ENCODE assay signal across 8 cellular contexts in the genomic region with DNA sequence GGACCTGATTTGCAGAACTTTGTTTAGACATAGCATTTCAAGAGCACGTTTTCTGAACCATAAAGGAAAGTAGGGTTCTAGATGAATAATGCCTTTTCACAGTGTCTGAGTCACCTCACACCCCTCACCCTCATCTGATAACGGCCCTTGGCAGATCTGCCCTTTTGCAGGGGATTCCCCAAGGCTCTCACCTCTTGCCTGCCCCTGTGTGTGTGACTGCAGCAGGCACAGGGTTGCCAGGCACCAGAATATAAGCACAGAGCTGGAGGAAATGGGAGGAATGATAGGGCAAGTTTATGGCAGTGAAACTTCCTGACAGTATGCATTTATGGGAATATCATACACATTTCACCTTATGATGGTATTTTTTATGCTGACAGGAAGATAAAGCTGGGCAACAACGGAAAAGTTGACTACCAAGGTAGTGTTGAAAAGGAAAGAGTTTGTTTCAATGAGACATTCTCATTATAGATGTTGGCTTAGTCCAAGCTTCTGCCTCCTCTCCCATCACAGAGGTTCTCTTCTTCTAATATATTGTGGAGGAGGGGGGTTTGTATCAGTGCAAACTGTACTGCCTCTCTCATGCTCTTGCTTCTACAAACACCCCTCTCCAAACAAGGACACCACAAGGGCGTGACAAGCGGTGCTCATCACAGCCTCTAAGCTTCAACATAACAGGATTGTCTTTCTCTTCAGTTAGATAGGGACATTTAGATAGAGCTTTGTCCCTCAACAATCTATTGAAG.
A peak's percentile ranks its signal among the peaks of the same experiment; 100 is the strongest.
DNase-seq lines count a peak whose midpoint lies in the region; ATAC-seq and TF ChIP-seq lines count a peak whose summit lies in the region.

No MANE protein-coding gene starts in this region.

- H3K9me3 ChIP-seq in tibial artery (no peaks in the 10 kb centered on the region), esophagus muscularis mucosa (no peaks in the 10 kb centered on the region)

- H3K4me1 ChIP-seq in tibial artery (no peaks in the 10 kb centered on the region), esophagus muscularis mucosa (peaks cover 0 to 4% (median 2%) of the 10 kb centered on the region in 4 donors)

- no peak for TF ChIP-seq POLR2A in esophagus muscularis mucosa (IDR thresholded peaks at IDR 0.05; ENCODE audit: low read depth)

- H3K4me3 ChIP-seq in tibial artery, result no peak overlapping the region
- no peak overlapping the region for H3K4me3 ChIP-seq in esophagus muscularis mucosa

- no peaks in the 10 kb centered on the region for H3K36me3 ChIP-seq in tibial artery
- H3K36me3 ChIP-seq in esophagus muscularis mucosa, result no peaks in the 10 kb centered on the region

- H3K4me1 Mint-ChIP-seq in central memory CD8-positive, alpha-beta T cell, result peaks cover 65% of the 10 kb centered on the region

- no peaks in the 10 kb centered on the region for H3K27me3 Mint-ChIP-seq in central memory CD8-positive, alpha-beta T cell

- peak overlapping the region; percentile 90 for H3K27ac Mint-ChIP-seq in central memory CD8-positive, alpha-beta T cell (ENCODE audit: low read depth)

- H3K9me3 Mint-ChIP-seq in central memory CD8-positive, alpha-beta T cell, result no peaks in the 10 kb centered on the region

- intact Hi-C loops in tibial artery (cut with DNase I; ENCODE audit: low total_unique reads) (loop anchor here (10.0 kb wide), 2 partner anchors 77 to 453 kb away; no protein-coding TSS in a partner anchor), esophagus muscularis mucosa (cut with DNase I) (no loop called here)

- ATAC-seq in HG02610 (IDR thresholded peaks at IDR 0.05; ENCODE audit: unreplicated experiment), result peak; percentile 79
- peak; percentile 87 for ATAC-seq in central memory CD8-positive, alpha-beta T cell (replicated peaks; ENCODE audit: extremely low read depth, poor library complexity, severe bottlenecking)

- TF ChIP-seq EP300 in esophagus muscularis mucosa (IDR thresholded peaks at IDR 0.05), result no peak

- peak; percentile 57 to 82 for DNase-seq in central memory CD8-positive, alpha-beta T cell (ENCODE audit: low spot score in 2 of 2)
- peak in 2 of 3 experiments; percentile 75 to 81 for DNase-seq in stimulated activated CD4-positive, alpha-beta T cell treated with anti-CD3 and anti-CD28 coated beads, TNF-alpha, amount 100 ng/mL, for 4 hours (ENCODE audit: low read depth in 3 of 3)
- no peak for DNase-seq in Ammon's horn (ENCODE audit: low spot score)
- DNase-seq in tibial artery, result no peak
- no peak for DNase-seq in esophagus muscularis mucosa (ENCODE audit: extremely low spot score)
- DNase-seq in NCI-H128 (lab: John Stamatoyannopoulos, UW; ENCODE audit: unreplicated experiment), result no peak

- H3K36me3 Mint-ChIP-seq in central memory CD8-positive, alpha-beta T cell (ENCODE audit: insufficient read depth), result peaks cover 8% of the 10 kb centered on the region

- H3K27ac ChIP-seq in VCaP, result peak overlapping the region; percentile 44; the same call in 1 of the 2 replicates
- no peak overlapping the region for H3K27ac ChIP-seq in tibial artery
- H3K27ac ChIP-seq in esophagus muscularis mucosa (replicated peaks in 1 of 4), result no peak overlapping the region

- WGBS in esophagus muscularis mucosa, result 66% methylated on average over 5 of the region's 5 CpGs

- peak overlapping the region; percentile 61 for H3K4me3 Mint-ChIP-seq in central memory CD8-positive, alpha-beta T cell

- TF ChIP-seq CTCF in VCaP (conservative IDR thresholded peaks at IDR 0.05), result no peak
- no peak for TF ChIP-seq CTCF in tibial artery (IDR thresholded peaks at IDR 0.05)
- TF ChIP-seq CTCF in esophagus muscularis mucosa (IDR thresholded peaks at IDR 0.05), result no peak

- peaks cover 0 to 2% of the 10 kb centered on the region in 2 donors for H3K27me3 ChIP-seq in tibial artery
- peaks cover 0 to 7% (median 0%) of the 10 kb centered on the region in 4 donors for H3K27me3 ChIP-seq in esophagus muscularis mucosa

Comparison
In these comparisons a context has a peak if more than half of its experiments do, and no peak if none do; other contexts are left out.
1. DNase-seq: peak in central memory CD8-positive, alpha-beta T cell (2 of 2) and stimulated activated CD4-positive, alpha-beta T cell treated with anti-CD3 and anti-CD28 coated beads, TNF-alpha, amount 100 ng/mL, for 4 hours (2 of 3); none in Ammon's horn (single experiment), tibial artery (0 of 2), esophagus muscularis mucosa (single experiment) and NCI-H128 (single experiment).